10 cellular contexts compared by ENCODE assay signal in genomic region chr10:111344804-111345203, GRCh38.
DNase-seq lines count a peak whose midpoint lies in the region; ATAC-seq and TF ChIP-seq lines count a peak whose summit lies in the region.
"Had no signal": no experiment of that assay in that cellular context is flagged by ENCODE, and none has a peak within 500 bp of the region (broad histone marks: within the 10 kb centered on the region; RNA-seq: fewer than 3 reads in every experiment).

No MANE protein-coding gene starts in this region.

- no peaks in the 10 kb centered on the region for H3F3A ChIP-seq in GM23338 (replicated peaks; ENCODE audit: low read depth)

- H4K20me1 ChIP-seq in GM23338 (replicated peaks; ENCODE audit: insufficient read depth) (no peaks in the 10 kb centered on the region), OCI-LY7 (ENCODE audit: insufficient read depth, low read length) (no peaks in the 10 kb centered on the region)

- H3K4me2 ChIP-seq in GM23338 = no peak overlapping the region
- no peak overlapping the region for H3K4me2 ChIP-seq in OCI-LY7 (ENCODE audit: low read length)

- H3K4me3 Mint-ChIP-seq in GM23338 = no peak overlapping the region

- DNase-seq in GM03348 (ENCODE audit: low spot score) = peak; percentile 9
- peak; percentile 55 for DNase-seq in GM23338 (ENCODE audit: low spot score)
- peak; percentile 18 for DNase-seq in OCI-LY7 (ENCODE audit: low spot score)
- no peak for DNase-seq in kidney epithelial cell (ENCODE audit: low read depth)
- no peak for DNase-seq in NCI-H1105 treated with DMSO at 0.1 percent for 48 hours (lab: John Stamatoyannopoulos, UW)
- no peak for DNase-seq in NCI-H526 (lab: John Stamatoyannopoulos, UW)
- DNase-seq in left colon = no peak
- DNase-seq: NCI-H2107 had no signal

- H3K36me3 ChIP-seq in GM23338 (ENCODE audit: insufficient read depth) = no peaks in the 10 kb centered on the region; the same call in 1 of the 2 replicates
- no peaks in the 10 kb centered on the region for H3K36me3 ChIP-seq in OCI-LY7 (ENCODE audit: insufficient read depth, low read length)
- no peaks in the 10 kb centered on the region for H3K36me3 ChIP-seq in kidney epithelial cell (ENCODE audit: control insufficient read depth, insufficient read depth, low read length)
- H3K36me3 ChIP-seq: esophagus muscularis mucosa had no signal

- H3K9me3 ChIP-seq in OCI-LY7 (ENCODE audit: low read length) = peaks cover 9% of the 10 kb centered on the region; the same call in 1 of the 2 replicates

- BruUV-seq in OCI-LY7 (replicated peaks; lab: Mats Ljungman, UMichigan) = no TSS peak

- 0 out of 2 replicates have a peak overlapping the region, but pooled peaks have one; percentile 43 for H2AFZ ChIP-seq in GM23338
- H2AFZ ChIP-seq in OCI-LY7 (ENCODE audit: low read length) = no peak overlapping the region

- H3K4me3 ChIP-seq in GM23338 (no peak overlapping the region), OCI-LY7 (ENCODE audit: low read depth, low read length, poor library complexity, severe bottlenecking) (no peak overlapping the region), kidney epithelial cell (ENCODE audit: low read depth, low read length) (no peak overlapping the region)
- H3K4me3 ChIP-seq: esophagus muscularis mucosa had no signal

- ATAC-seq in GM23338 = peak; percentile 85
- ATAC-seq in HG03025 (IDR thresholded peaks at IDR 0.05; ENCODE audit: low FRiP score, unreplicated experiment) = no peak
- ATAC-seq in left colon = no peak

- H3K9me3 Mint-ChIP-seq in GM23338 = peaks cover 38% of the 10 kb centered on the region

- no peaks in the 10 kb centered on the region; the same call in 2 of the 3 replicates for H3K4me1 Mint-ChIP-seq in GM23338

- H3K27ac Mint-ChIP-seq in GM23338 = no peak overlapping the region

- peaks cover 1% of the 10 kb centered on the region for H3K27me3 Mint-ChIP-seq in GM23338 (ENCODE audit: insufficient read depth, low read depth, poor library complexity)

- intact Hi-C loops in OCI-LY7 (cut with micrococcal nuclease; ENCODE audit: unreplicated experiment) (no loop called here), left colon (cut with DNase I, micrococcal nuclease) (no loop called here)

- TF ChIP-seq CTCF in GM23338 (conservative IDR thresholded peaks at IDR 0.05; ENCODE audit: low read depth in 2 of 2) (peak; percentile 50 to 63), OCI-LY7 (conservative IDR thresholded peaks at IDR 0.05; ENCODE audit: low read length) (peak; percentile 67), kidney epithelial cell (IDR thresholded peaks at IDR 0.05; ENCODE audit: insufficient read depth, low read length, poor library complexity, severe bottlenecking) (peak; percentile 13)

- peaks cover 27% of the 10 kb centered on the region for H3K36me3 Mint-ChIP-seq in GM23338 (ENCODE audit: low read depth)

- no peaks in the 10 kb centered on the region for H3K27me3 ChIP-seq in GM23338 (ENCODE audit: insufficient read depth)
- no peaks in the 10 kb centered on the region for H3K27me3 ChIP-seq in kidney epithelial cell (ENCODE audit: control insufficient read depth, insufficient read depth, low read length)
- H3K27me3 ChIP-seq: esophagus muscularis mucosa had no signal

- POLR2A ChIA-PET in OCI-LY7 (lab: Charles Lee) = interaction anchor here (0.5 to 0.7 kb wide), 2 partner anchors 427 to 602 kb away, joined by 3 read pairs; no protein-coding TSS in a partner anchor

- H3K27ac ChIP-seq in GM23338 (ENCODE audit: low read depth) = no peak overlapping the region
- no peak overlapping the region for H3K27ac ChIP-seq in OCI-LY7 (ENCODE audit: low read depth, low read length, poor library complexity, severe bottlenecking)
- H3K27ac ChIP-seq: esophagus muscularis mucosa had no signal

- no peaks in the 10 kb centered on the region for H3K9me2 ChIP-seq in GM23338 (ENCODE audit: insufficient read depth)
- H3K9me2 ChIP-seq in OCI-LY7 (ENCODE audit: insufficient read depth, low read length) = no peaks in the 10 kb centered on the region

- H3K4me1 ChIP-seq in GM23338 (ENCODE audit: insufficient read depth) = no peaks in the 10 kb centered on the region
- no peaks in the 10 kb centered on the region for H3K4me1 ChIP-seq in OCI-LY7 (ENCODE audit: insufficient read depth, low read length, poor library complexity, severe bottlenecking)
- H3K4me1 ChIP-seq: esophagus muscularis mucosa had no signal

- H3K79me2 ChIP-seq in GM23338 (replicated peaks; ENCODE audit: insufficient read depth) (no peaks in the 10 kb centered on the region), OCI-LY7 (ENCODE audit: insufficient read depth, low read depth, low read length) (no peaks in the 10 kb centered on the region)

- CTCF ChIA-PET in OCI-LY7 (lab: Charles Lee; ENCODE audit: unreplicated experiment) = no interaction called here

TF ChIP-seq in GM23338, 12 proteins besides CTCF, POLR2A, EP300 and RAD21 (continues in another document):
- TF ChIP-seq JUNB (IDR thresholded peaks at IDR 0.05; ENCODE audit: unreplicated experiment) = no peak
- TF ChIP-seq EZH2phosphoT487 (IDR thresholded peaks at IDR 0.05; ENCODE audit: unreplicated experiment) = no peak
- TF ChIP-seq POLR2AphosphoS5 (IDR thresholded peaks at IDR 0.05; ENCODE audit: low read depth) = no peak
- no peak for TF ChIP-seq ZNF462 (CRISPR knock-in tag; IDR thresholded peaks at IDR 0.05)
- no peak for TF ChIP-seq NANOG (IDR thresholded peaks at IDR 0.05; ENCODE audit: borderline replicate concordance)
- no peak for TF ChIP-seq ETS1 (IDR thresholded peaks at IDR 0.05)
- no peak for TF ChIP-seq CREB1 (CRISPR knock-in tag; IDR thresholded peaks at IDR 0.05; ENCODE audit: low read depth)

Comparison
In these comparisons a context has a peak if more than half of its experiments do, and no peak if none do; other contexts are left out.
1. DNase-seq: peak in GM03348 (single experiment), GM23338 (single experiment) and OCI-LY7 (single experiment); none in kidney epithelial cell (single experiment), NCI-H1105 treated with DMSO at 0.1 percent for 48 hours (single experiment), NCI-H526 (0 of 2) and left colon (0 of 2).
2. CTCF ChIP-seq: peak in every context shown above with its lines; median percentile 67 in OCI-LY7; 56 in GM23338; 13 in kidney epithelial cell.